ENCODE assay signal across 9 cellular contexts in genomic region chr2:44778221-44778654, GRCh38.
A peak's percentile ranks its signal among the peaks of the same experiment; 100 is the strongest.
DNase-seq lines count a peak whose midpoint lies in the region; ATAC-seq and TF ChIP-seq lines count a peak whose summit lies in the region.
"Had no signal": no experiment of that assay in that cellular context is flagged by ENCODE, and none has a peak within 500 bp of the region (broad histone marks: within the 10 kb centered on the region; RNA-seq: fewer than 3 reads in every experiment).

No MANE protein-coding gene starts in this region.

- ATAC-seq in GM18502 (IDR thresholded peaks at IDR 0.05; ENCODE audit: poor library complexity, unreplicated experiment) (peak; percentile 44), GM21737 (IDR thresholded peaks at IDR 0.05; ENCODE audit: unreplicated experiment) (peak; percentile 41), HG03571 (IDR thresholded peaks at IDR 0.05; ENCODE audit: unreplicated experiment) (peak; percentile 36), psoas muscle (no peak), left lung (no peak)
- no peak for ATAC-seq in stimulated activated naive CD8-positive, alpha-beta T cell treated with anti-CD3 and anti-CD28 coated beads, Interleukin-15, Interleukin-2, amounts not matched to agents 100 U/mL and 50 U/mL, for 24 hours

- H3K27ac ChIP-seq in psoas muscle: no peak overlapping the region
- no peak overlapping the region for H3K27ac ChIP-seq in left lung

- DNase-seq in stimulated activated naive CD8-positive, alpha-beta T cell treated with anti-CD3 and anti-CD28 coated beads, Interleukin-15, Interleukin-2, amounts not matched to agents 100 U/mL and 50 U/mL, for 24 hours: no peak
- DNase-seq in psoas muscle (no peak), left lung (no peak)
- no peak for DNase-seq in activated CD4-positive, alpha-beta T cell treated with anti-CD3 and anti-CD28 coated beads, Interleukin-2, amount 50 U/mL, for 1 hour
- DNase-seq: amygdala had no signal

- TF ChIP-seq CTCF in psoas muscle (IDR thresholded peaks at IDR 0.05) (no peak), left lung (IDR thresholded peaks at IDR 0.05) (no peak)

- H3K4me3 ChIP-seq in iPS-11a (ENCODE audit: low read depth, low read length) (peak overlapping the region; percentile 29), psoas muscle (no peak overlapping the region), left lung (no peak overlapping the region)

- H3K9me3 ChIP-seq in psoas muscle (no peaks in the 10 kb centered on the region), left lung (peaks cover 0 to 8% of the 10 kb centered on the region in 2 donors)

- H3K36me3 ChIP-seq in psoas muscle (ENCODE audit: insufficient read depth in 1 of 2, low read depth in 1 of 2): no peaks in the 10 kb centered on the region
- no peaks in the 10 kb centered on the region for H3K36me3 ChIP-seq in left lung

- no peaks in the 10 kb centered on the region for H3K27me3 ChIP-seq in psoas muscle (ENCODE audit: insufficient read depth in 3 of 3, low read length in 2 of 3)
- H3K27me3 ChIP-seq in left lung: no peaks in the 10 kb centered on the region

- H3K4me1 ChIP-seq in psoas muscle (peaks cover 8% of the 10 kb centered on the region), left lung (no peaks in the 10 kb centered on the region)

- intact Hi-C loops in psoas muscle (cut with DNase I) (no loop called here), left lung (cut with DNase I) (no loop called here)

- WGBS in psoas muscle, 3 donors: 49 to 57% (median 49%) methylated on average over 13 of the region's 13 CpGs

Comparison
In these comparisons a context has a peak if more than half of its experiments do, and no peak if none do; other contexts are left out.
1. ATAC-seq: peak in GM18502 (single experiment), GM21737 (single experiment) and HG03571 (single experiment); none in stimulated activated naive CD8-positive, alpha-beta T cell treated with anti-CD3 and anti-CD28 coated beads, Interleukin-15, Interleukin-2, amounts not matched to agents 100 U/mL and 50 U/mL, for 24 hours (single experiment), psoas muscle (0 of 4) and left lung (single experiment).